9 cellular contexts compared by ENCODE assay signal in the genomic region with DNA sequence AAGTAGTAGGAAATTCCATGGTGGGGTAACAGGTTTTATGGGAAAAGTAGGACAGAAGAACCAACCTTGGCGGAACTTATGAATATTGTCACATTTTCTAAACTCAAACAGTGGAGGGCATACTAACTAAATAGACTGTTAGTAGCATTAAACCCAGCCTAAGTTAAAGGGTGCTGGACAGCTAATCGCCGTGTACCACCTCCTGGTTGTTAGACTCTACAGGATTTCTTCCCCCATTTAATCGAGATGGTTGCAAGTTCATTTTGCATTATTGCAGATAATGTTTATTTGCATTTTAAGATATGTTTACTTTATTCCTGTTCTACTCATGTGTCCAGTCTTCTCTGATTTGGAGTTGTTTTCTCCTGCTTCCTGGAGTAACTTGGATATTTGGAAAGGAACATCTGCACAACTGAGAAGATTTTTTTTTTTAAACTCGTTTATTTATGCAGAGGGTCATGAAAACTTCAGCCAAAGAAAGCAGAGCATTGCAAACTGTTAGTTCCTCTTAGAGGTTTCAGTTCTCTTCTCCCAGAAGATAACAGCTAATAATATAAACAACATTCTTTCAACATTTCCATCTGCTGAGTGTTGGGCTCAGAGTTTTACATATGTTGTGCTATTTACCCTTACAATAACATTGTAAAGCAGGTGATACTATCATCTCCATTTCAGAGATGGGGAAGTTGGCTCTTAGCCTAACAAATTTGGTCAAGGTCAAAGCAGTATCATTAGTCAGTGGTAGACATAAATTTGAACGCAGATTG. TPM values are rescaled to one million over a fixed set of nuclear protein-coding genes. Genes with fewer than 3 reads are reported as not detected.
DNase-seq lines count a peak whose midpoint lies in the region; ATAC-seq and TF ChIP-seq lines count a peak whose summit lies in the region.
"Had no signal": no experiment of that assay in that cellular context is flagged by ENCODE, and none has a peak within 500 bp of the region (broad histone marks: within the 10 kb centered on the region; RNA-seq: fewer than 3 reads in every experiment).

No MANE protein-coding gene starts in this region.

- no peak for TF ChIP-seq EP300 in SK-N-SH (IDR thresholded peaks at IDR 0.05; ENCODE audit: borderline replicate concordance in 1 of 2, low read depth in 1 of 2, low read length in 1 of 2)
- peak; percentile 15 to 40 for TF ChIP-seq EP300 in tibial nerve (IDR thresholded peaks at IDR 0.05)
- no peak for TF ChIP-seq EP300 in ovary (IDR thresholded peaks at IDR 0.05)

- no peak for ATAC-seq in SK-N-SH treated with all-trans-retinoic acid at 6 μM for 48 hours
- peak; percentile 81 for ATAC-seq in HG03064 (IDR thresholded peaks at IDR 0.05; ENCODE audit: low read depth, unreplicated experiment)
- ATAC-seq: A549 had no signal

- H3K36me3 ChIP-seq in SK-N-SH (replicated peaks in 1 of 2; ENCODE audit: control insufficient read depth in 1 of 2, insufficient read depth in 2 of 2, low read length in 1 of 2) (no peaks in the 10 kb centered on the region), adipocyte (ENCODE audit: control insufficient read depth, insufficient read depth, low read length, severe bottlenecking) (no peaks in the 10 kb centered on the region), tibial nerve (no peaks in the 10 kb centered on the region), ovary (no peaks in the 10 kb centered on the region)

- no peak overlapping the region for H3K9ac ChIP-seq in SK-N-SH
- H3K9ac ChIP-seq in adipocyte (ENCODE audit: low read length) = no peak overlapping the region

- TF ChIP-seq CTCF in SK-N-SH (IDR thresholded peaks at IDR 0.05) (no peak), tibial nerve (IDR thresholded peaks at IDR 0.05) (no peak), ovary (IDR thresholded peaks at IDR 0.05) (no peak)

- POLR2A ChIA-PET in SK-N-SH (lab: Yijun Ruan, JAX) = no interaction called here

- H3K27me3 ChIP-seq in SK-N-SH (ENCODE audit: insufficient read depth) (no peaks in the 10 kb centered on the region; the same call in 1 of the 2 replicates), adipocyte (replicated peaks; ENCODE audit: control insufficient read depth, insufficient read depth, low read length) (peaks cover 26% of the 10 kb centered on the region), tibial nerve (no peaks in the 10 kb centered on the region), ovary (no peaks in the 10 kb centered on the region)

- CTCF ChIA-PET in SK-N-SH (lab: Yijun Ruan, JAX) = interaction anchor here (0.6 to 1.1 kb wide), 3 partner anchors 20 to 448 kb away, joined by 3 read pairs; a partner anchor contains a TSS

- WGBS in SK-N-SH (ENCODE audit: low lambda C conversion rate) = 46% methylated on average over 6 of the region's 6 CpGs
- WGBS in tibial nerve, 2 donors = 63% methylated on average over 6 of the region's 6 CpGs
- WGBS in ovary, 3 donors = 14 to 31% (median 15%) methylated on average over 6 of the region's 6 CpGs

- no peaks in the 10 kb centered on the region for H3K79me2 ChIP-seq in SK-N-SH (ENCODE audit: insufficient read depth)

- H3K4me3 ChIP-seq in SK-N-SH (ENCODE audit: low read depth in 2 of 2, low read length in 1 of 2) (no peak overlapping the region), adipocyte (ENCODE audit: low read length) (no peak overlapping the region), tibial nerve (no peak overlapping the region), ovary (no peak overlapping the region)
- H3K4me3 ChIP-seq: A549 had no signal

- no peaks in the 10 kb centered on the region for H4K20me1 ChIP-seq in SK-N-SH (ENCODE audit: insufficient read depth)

- intact Hi-C loops in ovary (cut with DNase I) = no loop called here

- H3K4me1 ChIP-seq in SK-N-SH (ENCODE audit: control insufficient read depth in 1 of 2, insufficient read depth in 2 of 2, low read depth in 1 of 2, low read length in 1 of 2) (no peaks in the 10 kb centered on the region), adipocyte (ENCODE audit: control insufficient read depth, insufficient read depth, low read length) (no peaks in the 10 kb centered on the region), tibial nerve (peaks cover 0 to 27% (median 14%) of the 10 kb centered on the region in 4 donors), ovary (ENCODE audit: insufficient read depth) (peaks cover 17% of the 10 kb centered on the region)
- H3K4me1 ChIP-seq: A549 had no signal

- H3F3A ChIP-seq in SK-N-SH (replicated peaks; ENCODE audit: insufficient read depth) = no peaks in the 10 kb centered on the region

- DNase-seq in SK-N-SH (no peak), adipocyte (ENCODE audit: low read depth) (peak; percentile 36), tibial nerve (ENCODE audit: low spot score in 2 of 2) (no peak), G401 (ENCODE audit: low spot score) (no peak), ovary (no peak), HuH-7.5 (ENCODE audit: low spot score) (no peak)

- TF ChIP-seq POLR2A in tibial nerve (IDR thresholded peaks at IDR 0.05) (no peak), ovary (IDR thresholded peaks at IDR 0.05) (no peak)

- H3K9me2 ChIP-seq in SK-N-SH = no peaks in the 10 kb centered on the region

- no peak overlapping the region for H3K4me2 ChIP-seq in SK-N-SH
- H3K4me2 ChIP-seq: A549 had no signal

- no peak overlapping the region for H2AFZ ChIP-seq in SK-N-SH (ENCODE audit: low read depth)

- in situ Hi-C loops in G401 (cut with HindIII; ENCODE audit: low sequenced_read_pairs) = no loop called here

- TF ChIP-seq RAD21 in SK-N-SH (IDR thresholded peaks at IDR 0.05; ENCODE audit: low read length) = no peak

- H3K27ac ChIP-seq in SK-N-SH (ENCODE audit: low read depth in 2 of 2, low read length in 1 of 2) = no peak overlapping the region
- H3K27ac ChIP-seq in tibial nerve = peak overlapping the region in 1 of 4 donors; percentile 58
- H3K27ac ChIP-seq in ovary = peak overlapping the region in 1 of 2 donors; percentile 52
- H3K27ac ChIP-seq: A549 had no signal

- H3K9me3 ChIP-seq in SK-N-SH = no peaks in the 10 kb centered on the region
- H3K9me3 ChIP-seq in adipocyte (ENCODE audit: control insufficient read depth, low read length) = no peaks in the 10 kb centered on the region
- H3K9me3 ChIP-seq in tibial nerve = no peaks in the 10 kb centered on the region
- no peaks in the 10 kb centered on the region for H3K9me3 ChIP-seq in ovary
- H3K9me3 ChIP-seq: A549 had no signal

TF ChIP-seq in SK-N-SH treated with all-trans-retinoic acid at 6 μM for 48 hours, 23 proteins besides CTCF, POLR2A, EP300 and RAD21:
- TF ChIP-seq TOX (CRISPR knock-in tag; IDR thresholded peaks at IDR 0.05; ENCODE audit: borderline replicate concordance) (no peak), TCF4 (CRISPR knock-in tag; IDR thresholded peaks at IDR 0.05; ENCODE audit: borderline replicate concordance) (peak; percentile 42)

TF ChIP-seq in SK-N-SH, 30 proteins besides CTCF, POLR2A, EP300 and RAD21 (continues in another document):
- no peak for TF ChIP-seq FOXJ3 (CRISPR knock-in tag; IDR thresholded peaks at IDR 0.05)
- TF ChIP-seq, protein P1, sequence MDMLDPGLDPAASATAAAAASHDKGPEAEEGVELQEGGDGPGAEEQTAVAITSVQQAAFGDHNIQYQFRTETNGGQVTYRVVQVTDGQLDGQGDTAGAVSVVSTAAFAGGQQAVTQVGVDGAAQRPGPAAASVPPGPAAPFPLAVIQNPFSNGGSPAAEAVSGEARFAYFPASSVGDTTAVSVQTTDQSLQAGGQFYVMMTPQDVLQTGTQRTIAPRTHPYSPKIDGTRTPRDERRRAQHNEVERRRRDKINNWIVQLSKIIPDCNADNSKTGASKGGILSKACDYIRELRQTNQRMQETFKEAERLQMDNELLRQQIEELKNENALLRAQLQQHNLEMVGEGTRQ (IDR thresholded peaks at IDR 0.05; ENCODE audit: borderline replicate concordance, low read depth, low read length) = no peak
- no peak for TF ChIP-seq FOXM1 (IDR thresholded peaks at IDR 0.05; ENCODE audit: low read depth)
- no peak for TF ChIP-seq GABPA (IDR thresholded peaks at IDR 0.05; ENCODE audit: low read depth)
- TF ChIP-seq TEAD4 (IDR thresholded peaks at IDR 0.05; ENCODE audit: borderline replicate concordance, insufficient read depth) = no peak
- no peak for TF ChIP-seq RCOR1 (IDR thresholded peaks at IDR 0.05; ENCODE audit: low read length)
- TF ChIP-seq EZH2phosphoT487 (IDR thresholded peaks at IDR 0.05; ENCODE audit: borderline replicate concordance, low read depth) = no peak
- no peak for TF ChIP-seq JUND (IDR thresholded peaks at IDR 0.05)
- TF ChIP-seq TAF1 (IDR thresholded peaks at IDR 0.05; ENCODE audit: borderline replicate concordance, low read depth, low read length) = no peak
- TF ChIP-seq, protein P2, sequence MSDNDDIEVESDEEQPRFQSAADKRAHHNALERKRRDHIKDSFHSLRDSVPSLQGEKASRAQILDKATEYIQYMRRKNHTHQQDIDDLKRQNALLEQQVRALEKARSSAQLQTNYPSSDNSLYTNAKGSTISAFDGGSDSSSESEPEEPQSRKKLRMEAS (IDR thresholded peaks at IDR 0.05; ENCODE audit: low read depth) = no peak
- TF ChIP-seq FOSL2 (IDR thresholded peaks at IDR 0.05; ENCODE audit: borderline replicate concordance, low read depth) = no peak

RNA-seq across cellular contexts. Expression of a gene that starts 51.5 kb away (rescaled TPM):
- 13.5 and 16.1 TPM in 2 replicates for polyA plus RNA-seq in SK-N-SH (2012; rRNA removed)
- 13.1 and 14.6 TPM in 2 replicates for polyA plus RNA-seq in SK-N-SH (2012; cell fraction: cytosol; rRNA removed)
- 9.7 and 12.3 TPM in 2 replicates for polyA plus RNA-seq in SK-N-SH (2012; cell fraction: nucleus; rRNA removed)
- 10 to 100 TPM; 18.4 to 23.7 (median 19.6) TPM for total RNA-seq in tibial nerve
- total RNA-seq in G401 (2014; rRNA removed; shearing (Covaris generic)) = 4.7 and 9.4 TPM in 2 replicates
- total RNA-seq in ovary = 10 to 100 TPM; 14.9 to 28.8 (median 21.4) TPM
- polyA plus RNA-seq in ovary = 10 to 100 TPM; 13.2 to 24.0 TPM
